ENCODE assay signal across 2 cellular contexts in the genomic region with DNA sequence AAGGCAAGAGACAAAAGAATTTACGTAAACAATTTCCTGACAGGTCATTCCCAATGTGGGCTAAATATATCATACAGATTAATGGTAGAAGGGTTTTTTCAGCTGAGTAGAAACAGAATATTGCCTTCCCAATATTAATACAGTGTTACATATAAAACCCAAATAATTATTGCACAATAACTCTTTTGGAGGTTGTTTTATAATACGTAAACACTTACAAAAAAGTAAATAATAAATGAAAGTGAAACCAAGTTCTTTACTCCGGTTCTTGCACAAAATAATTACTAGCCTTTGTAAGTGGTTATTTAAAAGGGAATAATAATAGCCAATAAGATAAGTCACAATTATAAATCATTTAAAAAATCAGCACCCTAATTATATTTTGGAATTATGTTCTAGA.
TF ChIP-seq lines count a peak whose summit lies in the region.

No MANE protein-coding gene starts in this region.

TF ChIP-seq in liver, 16 proteins besides CTCF, POLR2A, EP300 and RAD21 (continued from another document):
- TF ChIP-seq FOXA2 (IDR thresholded peaks at IDR 0.05) (no peak), NR2F2 (IDR thresholded peaks at IDR 0.05) (no peak), HNF4A (conservative IDR thresholded peaks at IDR 0.05) (no peak), FOXA1 (IDR thresholded peaks at IDR 0.05) (no peak), RXRA (IDR thresholded peaks at IDR 0.05) (no peak), SP1 (IDR thresholded peaks at IDR 0.05) (no peak), YY1 (IDR thresholded peaks at IDR 0.05) (no peak), JUND (IDR thresholded peaks at IDR 0.05) (no peak), HNF4G (IDR thresholded peaks at IDR 0.05) (no peak), EGR1 (IDR thresholded peaks at IDR 0.05; ENCODE audit: low read depth in 2 of 2) (no peak), GABPA (IDR thresholded peaks at IDR 0.05 in 1 of 2, conservative IDR thresholded peaks at IDR 0.05 in 1 of 2) (no peak)
- TF ChIP-seq, protein P1, sequence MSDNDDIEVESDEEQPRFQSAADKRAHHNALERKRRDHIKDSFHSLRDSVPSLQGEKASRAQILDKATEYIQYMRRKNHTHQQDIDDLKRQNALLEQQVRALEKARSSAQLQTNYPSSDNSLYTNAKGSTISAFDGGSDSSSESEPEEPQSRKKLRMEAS (IDR thresholded peaks at IDR 0.05), result no peak
- TF ChIP-seq, protein P2, sequence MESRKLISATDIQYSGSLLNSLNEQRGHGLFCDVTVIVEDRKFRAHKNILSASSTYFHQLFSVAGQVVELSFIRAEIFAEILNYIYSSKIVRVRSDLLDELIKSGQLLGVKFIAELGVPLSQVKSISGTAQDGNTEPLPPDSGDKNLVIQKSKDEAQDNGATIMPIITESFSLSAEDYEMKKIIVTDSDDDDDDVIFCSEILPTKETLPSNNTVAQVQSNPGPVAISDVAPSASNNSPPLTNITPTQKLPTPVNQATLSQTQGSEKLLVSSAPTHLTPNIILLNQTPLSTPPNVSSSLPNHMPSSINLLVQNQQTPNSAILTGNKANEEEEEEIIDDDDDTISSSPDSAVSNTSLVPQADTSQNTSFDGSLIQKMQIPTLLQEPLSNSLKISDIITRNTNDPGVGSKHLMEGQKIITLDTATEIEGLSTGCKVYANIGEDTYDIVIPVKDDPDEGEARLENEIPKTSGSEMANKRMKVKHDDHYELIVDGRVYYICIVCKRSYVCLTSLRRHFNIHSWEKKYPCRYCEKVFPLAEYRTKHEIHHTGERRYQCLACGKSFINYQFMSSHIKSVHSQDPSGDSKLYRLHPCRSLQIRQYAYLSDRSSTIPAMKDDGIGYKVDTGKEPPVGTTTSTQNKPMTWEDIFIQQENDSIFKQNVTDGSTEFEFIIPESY (IDR thresholded peaks at IDR 0.05), result no peak
- TF ChIP-seq, protein P3, sequence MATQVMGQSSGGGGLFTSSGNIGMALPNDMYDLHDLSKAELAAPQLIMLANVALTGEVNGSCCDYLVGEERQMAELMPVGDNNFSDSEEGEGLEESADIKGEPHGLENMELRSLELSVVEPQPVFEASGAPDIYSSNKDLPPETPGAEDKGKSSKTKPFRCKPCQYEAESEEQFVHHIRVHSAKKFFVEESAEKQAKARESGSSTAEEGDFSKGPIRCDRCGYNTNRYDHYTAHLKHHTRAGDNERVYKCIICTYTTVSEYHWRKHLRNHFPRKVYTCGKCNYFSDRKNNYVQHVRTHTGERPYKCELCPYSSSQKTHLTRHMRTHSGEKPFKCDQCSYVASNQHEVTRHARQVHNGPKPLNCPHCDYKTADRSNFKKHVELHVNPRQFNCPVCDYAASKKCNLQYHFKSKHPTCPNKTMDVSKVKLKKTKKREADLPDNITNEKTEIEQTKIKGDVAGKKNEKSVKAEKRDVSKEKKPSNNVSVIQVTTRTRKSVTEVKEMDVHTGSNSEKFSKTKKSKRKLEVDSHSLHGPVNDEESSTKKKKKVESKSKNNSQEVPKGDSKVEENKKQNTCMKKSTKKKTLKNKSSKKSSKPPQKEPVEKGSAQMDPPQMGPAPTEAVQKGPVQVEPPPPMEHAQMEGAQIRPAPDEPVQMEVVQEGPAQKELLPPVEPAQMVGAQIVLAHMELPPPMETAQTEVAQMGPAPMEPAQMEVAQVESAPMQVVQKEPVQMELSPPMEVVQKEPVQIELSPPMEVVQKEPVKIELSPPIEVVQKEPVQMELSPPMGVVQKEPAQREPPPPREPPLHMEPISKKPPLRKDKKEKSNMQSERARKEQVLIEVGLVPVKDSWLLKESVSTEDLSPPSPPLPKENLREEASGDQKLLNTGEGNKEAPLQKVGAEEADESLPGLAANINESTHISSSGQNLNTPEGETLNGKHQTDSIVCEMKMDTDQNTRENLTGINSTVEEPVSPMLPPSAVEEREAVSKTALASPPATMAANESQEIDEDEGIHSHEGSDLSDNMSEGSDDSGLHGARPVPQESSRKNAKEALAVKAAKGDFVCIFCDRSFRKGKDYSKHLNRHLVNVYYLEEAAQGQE (IDR thresholded peaks at IDR 0.05), result no peak

TF ChIP-seq in HepG2, 621 proteins besides CTCF, POLR2A, EP300 and RAD21 (continued from another document):
- no peak for TF ChIP-seq IKZF4 (CRISPR knock-in tag; IDR thresholded peaks at IDR 0.05; ENCODE audit: borderline replicate concordance, low read depth, not compliant biosample characterization)
- no peak for TF ChIP-seq SRSF1 (optimal IDR thresholded peaks at IDR 0.05; ENCODE audit: low read depth, low read length)
- no peak for TF ChIP-seq MTF2 (CRISPR knock-in tag; IDR thresholded peaks at IDR 0.05; ENCODE audit: borderline replicate concordance)
- TF ChIP-seq NR2C2 (CRISPR knock-in tag; IDR thresholded peaks at IDR 0.05; ENCODE audit: borderline replicate concordance), result no peak
- no peak for TF ChIP-seq CCAR2 (optimal IDR thresholded peaks at IDR 0.05; ENCODE audit: low read depth, low read length)
- TF ChIP-seq FOXC1 (CRISPR knock-in tag; IDR thresholded peaks at IDR 0.05; ENCODE audit: borderline replicate concordance), result no peak
